Comparison of ENCODE assay signal across 23 cellular contexts in the genomic region with DNA sequence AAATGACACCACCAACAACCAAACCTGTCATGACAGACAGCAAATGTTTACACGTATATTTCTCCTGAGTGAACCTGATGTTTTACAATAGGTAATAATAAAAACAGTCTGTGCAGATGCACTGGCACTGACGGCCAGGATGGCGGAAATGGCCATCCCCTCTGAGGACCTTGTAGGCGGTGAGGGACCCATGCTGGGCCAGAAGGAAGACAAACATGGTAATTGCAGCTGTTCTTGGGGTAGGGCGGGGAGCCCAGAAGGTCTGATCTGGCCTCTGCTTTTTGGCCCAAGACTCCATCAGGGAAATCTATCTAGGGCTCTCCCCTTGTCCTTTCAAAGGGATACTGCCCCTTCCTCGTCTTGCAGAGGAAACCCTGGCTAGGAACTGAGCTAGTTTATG. TPM values are rescaled to one million over a fixed set of nuclear protein-coding genes. Genes with fewer than 3 reads are reported as not detected.
DNase-seq lines count a peak whose midpoint lies in the region; ATAC-seq and TF ChIP-seq lines count a peak whose summit lies in the region.
"Had no signal": no experiment of that assay in that cellular context is flagged by ENCODE, and none has a peak within 500 bp of the region (broad histone marks: within the 10 kb centered on the region; RNA-seq: fewer than 3 reads in every experiment).

No MANE protein-coding gene starts in this region.

- H3K27me3 ChIP-seq in heart right ventricle (no peaks in the 10 kb centered on the region), neural progenitor cell (no peaks in the 10 kb centered on the region)

- no peaks in the 10 kb centered on the region for H3K9me3 Mint-ChIP-seq in neural progenitor cell
- H3K9me3 Mint-ChIP-seq: HFFc6 had no signal

- peaks cover 6% of the 10 kb centered on the region for H3K36me3 Mint-ChIP-seq in neural progenitor cell

- DNase-seq in NCI-H748 (lab: John Stamatoyannopoulos, UW; ENCODE audit: unreplicated experiment) = peak; percentile 19
- no peak for DNase-seq in NCI-H748 treated with DMSO at 0.1 percent for 48 hours (lab: John Stamatoyannopoulos, UW)
- DNase-seq in COR-L47 (lab: John Stamatoyannopoulos, UW) = peak; percentile 22
- no peak for DNase-seq in heart right ventricle
- peak; percentile 39 for DNase-seq in myocyte (ENCODE audit: low read depth)
- no peak for DNase-seq in neural progenitor cell (ENCODE audit: low spot score)
- DNase-seq: 8988T; Caco-2; CD4-positive, CD25-positive, alpha-beta regulatory T cell; GDM1; H7; HFFc6; IMR-90; Karpas-422; NCI-H1048; NCI-H146; NCI-H2029 treated with DMSO at 0.1 percent for 48 hours; NCI-H2171; NCI-H526; SHP77 had no signal

- H3K4me1 Mint-ChIP-seq in neural progenitor cell = no peaks in the 10 kb centered on the region

- no peak overlapping the region for H3K4me2 ChIP-seq in neural progenitor cell

- ATAC-seq in heart right ventricle (peak in 7 of 8 donors; percentile 41 to 80 (median 68)), HG03521 (IDR thresholded peaks at IDR 0.05; ENCODE audit: unreplicated experiment) (no peak), HG03039 (IDR thresholded peaks at IDR 0.05; ENCODE audit: unreplicated experiment) (no peak)

- H3K79me2 ChIP-seq in neural progenitor cell (ENCODE audit: low read depth) = no peaks in the 10 kb centered on the region

- H3K4me3 Mint-ChIP-seq in neural progenitor cell = no peak overlapping the region
- H3K4me3 Mint-ChIP-seq: CD4-positive, CD25-positive, alpha-beta regulatory T cell; HFFc6 had no signal

- no peak overlapping the region for H2AFZ ChIP-seq in neural progenitor cell (replicated peaks)

- H3K27ac ChIP-seq in heart right ventricle (peak overlapping the region in 4 of 10 donors; percentile 4 to 37 (median 18)), neural progenitor cell (no peak overlapping the region)
- H3K27ac ChIP-seq: HL-60 had no signal

- no peak overlapping the region for H3K9ac ChIP-seq in neural progenitor cell

- 77 to 84% methylated on average over 6 of the region's 6 CpGs for WGBS in heart right ventricle, 2 donors

- H3K36me3 ChIP-seq in heart right ventricle (peaks cover 0 to 87% (median 9%) of the 10 kb centered on the region in 9 donors), neural progenitor cell (no peaks in the 10 kb centered on the region)

- peaks cover 0 to 23% (median 0%) of the 10 kb centered on the region in 9 donors for H3K4me1 ChIP-seq in heart right ventricle
- H3K4me1 ChIP-seq in neural progenitor cell = peaks cover 5% of the 10 kb centered on the region
- H3K4me1 ChIP-seq: Caco-2 had no signal

- intact Hi-C loops in heart right ventricle (cut with DNase I) = no loop called here

- no peaks in the 10 kb centered on the region for H3F3A ChIP-seq in neural progenitor cell (ENCODE audit: low read depth)

- no peak for TF ChIP-seq CTCF in heart right ventricle (IDR thresholded peaks at IDR 0.05)
- TF ChIP-seq CTCF in neural progenitor cell (IDR thresholded peaks at IDR 0.05) = no peak

- H4K20me1 ChIP-seq in neural progenitor cell (ENCODE audit: low read depth) = no peaks in the 10 kb centered on the region

- H3K9me3 ChIP-seq in heart right ventricle (no peaks in the 10 kb centered on the region), neural progenitor cell (ENCODE audit: low read depth) (no peaks in the 10 kb centered on the region)
- H3K9me3 ChIP-seq: Caco-2 had no signal

- no peaks in the 10 kb centered on the region for H3K27me3 Mint-ChIP-seq in neural progenitor cell (ENCODE audit: insufficient read depth, low read depth)
- H3K27me3 Mint-ChIP-seq: CD4-positive, CD25-positive, alpha-beta regulatory T cell had no signal

- H3K4me3 ChIP-seq in heart right ventricle (no peak overlapping the region), neural progenitor cell (no peak overlapping the region)

- H3K27ac Mint-ChIP-seq in neural progenitor cell = no peak overlapping the region
- H3K27ac Mint-ChIP-seq: HFFc6 had no signal

RNA-seq across cellular contexts. Expression of a gene that starts 7.4 kb away (rescaled TPM):
- total RNA-seq in heart right ventricle (10 to 100 TPM in 9 of 10 donors, 1 to 10 TPM in 1; 7.5 to 79.1 (median 16.2) TPM), myocyte (0.29 and 0.31 TPM in 2 replicates), neural progenitor cell (ENCODE audit: low replicate concordance) (0.37 and 0.54 TPM in 2 replicates)
- polyA plus RNA-seq in heart right ventricle = 10 to 100 TPM; 18.8 to 30.2 TPM
- 0.38 TPM for polyA plus RNA-seq in myocyte (2012)

Comparison
In these comparisons a context has a peak if more than half of its experiments do, and no peak if none do; other contexts are left out.
1. DNase-seq: peak in NCI-H748 (single experiment), COR-L47 (single experiment) and myocyte (single experiment); none in NCI-H748 treated with DMSO at 0.1 percent for 48 hours (single experiment), heart right ventricle (0 of 2) and neural progenitor cell (single experiment).
2. ATAC-seq: peak in heart right ventricle (7 of 8); none in HG03521 (single experiment) and HG03039 (single experiment).